Comparison of ENCODE assay signal across 9 cellular contexts in the genomic region with DNA sequence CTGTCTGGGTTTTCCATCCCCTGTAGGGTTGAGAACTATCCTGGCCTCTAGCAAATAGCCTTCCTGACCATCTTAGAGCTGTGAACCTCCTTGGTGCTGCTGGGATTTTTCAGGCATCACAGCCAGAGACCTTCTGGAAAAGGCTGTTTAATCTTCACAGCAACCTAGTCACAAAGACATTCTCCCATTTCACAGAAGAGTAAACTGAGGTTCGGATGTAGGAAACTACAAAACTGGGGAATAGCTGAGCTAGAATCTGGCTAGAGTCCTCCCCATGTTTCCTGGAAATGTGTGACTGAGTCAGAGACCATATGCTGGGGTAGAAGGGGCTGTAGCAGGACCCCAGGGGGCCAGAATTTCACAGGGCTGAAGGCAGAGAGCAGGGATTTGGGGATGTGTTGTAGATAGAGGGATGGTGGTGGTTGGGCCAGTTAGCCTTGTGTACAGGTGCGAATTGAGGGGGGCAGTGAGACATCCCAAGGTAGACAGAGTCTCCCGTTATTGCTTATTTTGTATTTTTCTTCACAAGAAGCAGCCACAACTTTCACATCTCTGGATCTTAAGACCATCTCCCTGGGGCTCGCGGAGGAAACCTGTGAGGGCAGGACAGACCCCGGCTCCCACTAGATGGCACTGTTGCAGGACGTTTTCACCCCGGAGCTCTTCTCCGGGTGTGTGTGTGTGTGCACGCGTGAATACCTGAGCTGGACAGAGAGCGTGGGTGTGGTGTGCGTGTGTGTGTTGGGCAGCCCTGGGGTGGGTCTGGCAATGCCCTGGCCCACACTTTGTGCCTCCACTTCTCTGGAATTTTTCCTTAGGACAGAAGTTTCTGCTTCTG.
DNase-seq lines count a peak whose midpoint lies in the region; ATAC-seq lines count a peak whose summit lies in the region.
"Had no signal": no experiment of that assay in that cellular context is flagged by ENCODE, and none has a peak within 500 bp of the region (broad histone marks: within the 10 kb centered on the region; RNA-seq: fewer than 3 reads in every experiment).

No MANE protein-coding gene starts in this region.

- intact Hi-C loops in activated CD4-positive, alpha-beta memory T cell treated with anti-CD3 and anti-CD28 coated beads for 36 hours (cut with micrococcal nuclease), result loop anchor here (2.0 to 10.0 kb wide), 4 partner anchors 91 to 537 kb away; a partner anchor contains a TSS

- H3K27me3 ChIP-seq in effector memory CD4-positive, alpha-beta T cell (replicated peaks; ENCODE audit: control insufficient read depth, insufficient read depth, low read length, poor library complexity, severe bottlenecking), result no peaks in the 10 kb centered on the region

- DNase-seq in G401 (ENCODE audit: low spot score) (peak; percentile 42), NCI-H524 (lab: John Stamatoyannopoulos, UW) (peak; percentile 74 to 88), medulla oblongata (ENCODE audit: extremely low spot score) (peak; percentile 72)
- DNase-seq in activated CD4-positive, alpha-beta memory T cell treated with anti-CD3 and anti-CD28 coated beads for 36 hours, result peak; percentile 71
- peak in 2 of 3 donors; percentile 8 to 22 for DNase-seq in effector memory CD4-positive, alpha-beta T cell
- peak; percentile 11 to 12 for DNase-seq in stimulated activated CD8-positive, alpha-beta memory T cell treated with anti-CD3 and anti-CD28 coated beads, Interleukin-4, amount 100 ng/mL, for 1 hour (ENCODE audit: low read depth in 2 of 2, low spot score in 1 of 2)

- H3K9me3 ChIP-seq in effector memory CD4-positive, alpha-beta T cell (ENCODE audit: control insufficient read depth, low read length), result no peaks in the 10 kb centered on the region

- in situ Hi-C loops in G401 (cut with HindIII; ENCODE audit: low sequenced_read_pairs), result no loop called here

- H3K36me3 Mint-ChIP-seq in activated CD4-positive, alpha-beta memory T cell treated with anti-CD3 and anti-CD28 coated beads for 36 hours, result no peaks in the 10 kb centered on the region
- H3K36me3 Mint-ChIP-seq: activated naive CD8-positive, alpha-beta T cell had no signal

- H3K27me3 Mint-ChIP-seq in activated CD4-positive, alpha-beta memory T cell treated with anti-CD3 and anti-CD28 coated beads for 36 hours, result peaks cover 2% of the 10 kb centered on the region

- CTCF ChIA-PET in activated CD4-positive, alpha-beta memory T cell treated with anti-CD3 and anti-CD28 coated beads for 36 hours (lab: Charles Lee), result interaction anchor here (0.6 to 3.7 kb wide), 22 partner anchors 10 to 965 kb away, joined by 3 to 68 read pairs (median 5); a partner anchor contains a TSS

- H3K4me1 ChIP-seq in effector memory CD4-positive, alpha-beta T cell (ENCODE audit: control insufficient read depth, insufficient read depth, low read length, poor library complexity, severe bottlenecking), result no peaks in the 10 kb centered on the region

- H3K4me3 Mint-ChIP-seq in activated CD4-positive, alpha-beta memory T cell treated with anti-CD3 and anti-CD28 coated beads for 36 hours, result no peak overlapping the region
- H3K4me3 Mint-ChIP-seq: activated naive CD8-positive, alpha-beta T cell had no signal

- ATAC-seq in HG02870 (IDR thresholded peaks at IDR 0.05; ENCODE audit: unreplicated experiment) (peak; percentile 37), GM21367 (IDR thresholded peaks at IDR 0.05; ENCODE audit: unreplicated experiment) (no peak)

- no peaks in the 10 kb centered on the region for H3K36me3 ChIP-seq in effector memory CD4-positive, alpha-beta T cell (ENCODE audit: control insufficient read depth, insufficient read depth, low read length)

- no peak overlapping the region for H3K27ac ChIP-seq in effector memory CD4-positive, alpha-beta T cell (ENCODE audit: insufficient read depth, low read length, poor library complexity, severe bottlenecking)

- H3K4me1 Mint-ChIP-seq in activated CD4-positive, alpha-beta memory T cell treated with anti-CD3 and anti-CD28 coated beads for 36 hours (ENCODE audit: low read depth), result peaks cover 1% of the 10 kb centered on the region

- no peak overlapping the region for H3K4me3 ChIP-seq in effector memory CD4-positive, alpha-beta T cell (ENCODE audit: insufficient read depth, low read depth, low read length, poor library complexity, severe bottlenecking)

- H3K9me3 Mint-ChIP-seq in activated CD4-positive, alpha-beta memory T cell treated with anti-CD3 and anti-CD28 coated beads for 36 hours, result no peaks in the 10 kb centered on the region

- H3K27ac Mint-ChIP-seq in activated CD4-positive, alpha-beta memory T cell treated with anti-CD3 and anti-CD28 coated beads for 36 hours, result no peak overlapping the region
- H3K27ac Mint-ChIP-seq: activated naive CD8-positive, alpha-beta T cell had no signal

- POLR2A ChIA-PET in activated CD4-positive, alpha-beta memory T cell treated with anti-CD3 and anti-CD28 coated beads for 36 hours (lab: Charles Lee), result no interaction called here

Comparison
In these comparisons a context has a peak if more than half of its experiments do, and no peak if none do; other contexts are left out.
1. DNase-seq: peak in every context shown above with its lines; median percentile 81 in NCI-H524; 72 in medulla oblongata; 71 in activated CD4-positive, alpha-beta memory T cell treated with anti-CD3 and anti-CD28 coated beads for 36 hours; 42 in G401; 15 in effector memory CD4-positive, alpha-beta T cell; 12 in stimulated activated CD8-positive, alpha-beta memory T cell treated with anti-CD3 and anti-CD28 coated beads, Interleukin-4, amount 100 ng/mL, for 1 hour.